ENCODE assay signal across 8 cellular contexts in the genomic region with DNA sequence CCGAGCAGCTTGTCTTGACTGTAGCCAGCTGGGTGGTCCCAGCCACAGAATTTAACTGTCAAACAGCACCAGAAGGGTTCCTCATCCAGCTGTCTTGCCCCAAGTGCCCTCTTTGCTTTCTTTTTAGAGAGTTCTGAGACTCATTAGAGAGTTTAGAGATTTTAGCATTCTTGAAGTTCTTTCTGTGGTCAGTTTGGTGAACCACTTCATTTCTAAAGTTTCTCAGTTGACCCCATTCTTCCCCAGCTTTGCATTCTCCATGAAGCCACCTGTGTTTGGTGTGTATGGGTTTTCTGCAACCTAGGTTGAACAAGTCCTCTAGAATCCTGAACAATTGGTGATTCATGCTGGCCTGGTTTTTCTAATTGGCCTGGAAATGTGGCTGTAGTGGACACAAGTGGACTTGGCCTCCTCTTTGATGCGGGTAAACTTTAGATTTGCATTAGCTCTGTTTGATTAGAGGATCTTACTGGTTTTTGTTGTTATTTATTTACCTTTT. TPM values are rescaled to one million over a fixed set of nuclear protein-coding genes. Genes with fewer than 3 reads are reported as not detected.
A peak's percentile ranks its signal among the peaks of the same experiment; 100 is the strongest.
DNase-seq lines count a peak whose midpoint lies in the region; ATAC-seq, FAIRE-seq and TF ChIP-seq lines count a peak whose summit lies in the region.

No MANE protein-coding gene starts in this region.

- H3K9me3 ChIP-seq in Loucy (ENCODE audit: insufficient read depth, low read depth, low read length), result no peaks in the 10 kb centered on the region
- no peaks in the 10 kb centered on the region for H3K9me3 ChIP-seq in upper lobe of left lung

- TF ChIP-seq EP300 in upper lobe of left lung (IDR thresholded peaks at IDR 0.05), result no peak

- H3K4me2 ChIP-seq in Loucy (ENCODE audit: low read depth, low read length, poor library complexity, severe bottlenecking), result peak overlapping the region; percentile 61

- no peak for TF ChIP-seq CTCF in Loucy (conservative IDR thresholded peaks at IDR 0.05; ENCODE audit: low read length)
- no peak for TF ChIP-seq CTCF in fibroblast of the aortic adventitia (IDR thresholded peaks at IDR 0.05; ENCODE audit: insufficient read depth, low read length)
- TF ChIP-seq CTCF in upper lobe of left lung (IDR thresholded peaks at IDR 0.05), result no peak

- H3K9ac ChIP-seq in Loucy (ENCODE audit: low read depth, low read length, poor library complexity, severe bottlenecking), result peak overlapping the region; percentile 30

- TF ChIP-seq POLR2A in GM12891 (IDR thresholded peaks at IDR 0.05; ENCODE audit: low read depth, low read length), result no peak
- TF ChIP-seq POLR2A in upper lobe of left lung (IDR thresholded peaks at IDR 0.05), result no peak

- 54 to 58% methylated on average over 2 of the region's 2 CpGs for WGBS in upper lobe of left lung, 2 donors

- H2AFZ ChIP-seq in Loucy (ENCODE audit: low read length), result no peak overlapping the region

- no peaks in the 10 kb centered on the region for H3F3A ChIP-seq in Loucy (ENCODE audit: low read depth)

- peak; percentile 69 for FAIRE-seq in GM12891 (lab: Jason Lieb, UNC)

- H3K36me3 ChIP-seq in Loucy (ENCODE audit: insufficient read depth, low read length), result no peaks in the 10 kb centered on the region
- H3K36me3 ChIP-seq in upper lobe of left lung, result no peaks in the 10 kb centered on the region

- peaks cover 47% of the 10 kb centered on the region for H3K4me1 ChIP-seq in Loucy (ENCODE audit: insufficient read depth, low read length, poor library complexity, severe bottlenecking)
- peaks cover 18 to 55% (median 36%) of the 10 kb centered on the region in 4 donors for H3K4me1 ChIP-seq in upper lobe of left lung

- DNase-seq in GM12891 (ENCODE audit: insufficient read length, low spot score) (peak; percentile 32), H4 (ENCODE audit: low spot score) (peak; percentile 86), fibroblast of the aortic adventitia (ENCODE audit: low read depth) (peak; percentile 70), upper lobe of left lung (no peak), NCI-H187 (lab: John Stamatoyannopoulos, UW) (no peak), NCI-H1930 (lab: John Stamatoyannopoulos, UW) (no peak)

- H4K20me1 ChIP-seq in Loucy (ENCODE audit: insufficient read depth, low read length, poor library complexity, severe bottlenecking), result no peaks in the 10 kb centered on the region

- ATAC-seq in upper lobe of left lung (ENCODE audit: low FRiP score in 2 of 2) (no peak), esophagus mucosa (no peak)

- H3K4me3 ChIP-seq in Loucy (ENCODE audit: low read length, poor library complexity, severe bottlenecking) (peak overlapping the region; percentile 27), fibroblast of the aortic adventitia (ENCODE audit: low read depth, low read length) (no peak overlapping the region), upper lobe of left lung (no peak overlapping the region)

- no peaks in the 10 kb centered on the region for H3K9me2 ChIP-seq in Loucy (replicated peaks; ENCODE audit: low read depth, low read length)

- H3K79me2 ChIP-seq in Loucy (ENCODE audit: insufficient read depth, low read length), result peaks cover 31% of the 10 kb centered on the region; the same call in 1 of the 2 replicates

- H3K27me3 ChIP-seq in Loucy (ENCODE audit: insufficient read depth, low read length, poor library complexity, severe bottlenecking) (no peaks in the 10 kb centered on the region), upper lobe of left lung (no peaks in the 10 kb centered on the region)

- peak overlapping the region; percentile 37 to 70 (median 48) for H3K27ac ChIP-seq in upper lobe of left lung

TF ChIP-seq in GM12891, 5 proteins besides CTCF, POLR2A, EP300 and RAD21:
- TF ChIP-seq SPI1 (IDR thresholded peaks at IDR 0.05; ENCODE audit: low read depth, low read length) (peak; percentile 32; the same call in 1 of the 2 replicates), POLR2AphosphoS5 (IDR thresholded peaks at IDR 0.05; ENCODE audit: low read depth, low read length) (no peak), POU2F2 (IDR thresholded peaks at IDR 0.05; ENCODE audit: low read depth, low read length) (peak; percentile 63; the same call in 1 of the 2 replicates), TAF1 (IDR thresholded peaks at IDR 0.05; ENCODE audit: low read depth, low read length) (no peak), PAX5 (IDR thresholded peaks at IDR 0.05; ENCODE audit: insufficient read depth, low read length, severe bottlenecking) (no peak)

RNA-seq across cellular contexts. Expression of gene FLNB, which starts 33.7 kb away (rescaled TPM):
- polyA plus RNA-seq in GM12891 (2012; ENCODE audit: low read depth, missing spikeins), result 23.1 TPM
- total RNA-seq in H4 (2014; rRNA removed; shearing (Covaris generic)), result 47.2 and 57.1 TPM in 2 replicates
- total RNA-seq in fibroblast of the aortic adventitia (ENCODE audit: low replicate concordance), result 44.0 and 69.0 TPM in 2 replicates
- 100 to 1,000 TPM; 101 to 193 (median 127) TPM for total RNA-seq in upper lobe of left lung
- 124 TPM for total RNA-seq in esophagus mucosa

Comparison
In these comparisons a context has a peak if more than half of its experiments do, and no peak if none do; other contexts are left out.
1. DNase-seq: peak in GM12891 (single experiment), H4 (single experiment) and fibroblast of the aortic adventitia (single experiment); none in upper lobe of left lung (0 of 2), NCI-H187 (0 of 2) and NCI-H1930 (0 of 2).